In genomic region chr11:59218893-59219292, GRCh38 we compare ENCODE assay signal across 26 cellular contexts. TPM values are rescaled to one million over a fixed set of nuclear protein-coding genes. Genes with fewer than 3 reads are reported as not detected.
"Had no signal": no experiment of that assay in that cellular context is flagged by ENCODE, and none has a peak within 500 bp of the region (broad histone marks: within the 10 kb centered on the region; RNA-seq: fewer than 3 reads in every experiment).

No MANE protein-coding gene starts in this region.

- H3K4me1 ChIP-seq: breast epithelium, colonic mucosa had no signal

- H3K4me3 Mint-ChIP-seq: activated naive CD8-positive, alpha-beta T cell; activated T-cell treated with anti-CD3 and anti-CD28 coated beads, Interleukin-2, amount 50 U/mL, for 24 hours; activated T-helper 17 cell treated with anti-CD3 and anti-CD28 coated beads, Interleukin-2, amount 50 U/mL, for 72 hours; central memory CD8-positive, alpha-beta T cell; immature natural killer cell; neural crest cell had no signal

- DNase-seq: activated CD4-positive, alpha-beta T cell treated with anti-CD3 and anti-CD28 coated beads, Interleukin-2, amount 50 U/mL, for 1 hour; activated naive CD4-positive, alpha-beta T cell; activated T-cell treated with anti-CD3 and anti-CD28 coated beads, Interleukin-2, amount 50 U/mL, for 24 hours; amniotic stem cell; colonic mucosa; glutamatergic neuron; immature natural killer cell; small intestine; stimulated activated CD4-positive, alpha-beta T cell treated with anti-CD3 and anti-CD28 coated beads, Interleukin-15, amount 100 ng/mL, for 24 hours; stimulated activated CD4-positive, alpha-beta T cell treated with anti-CD3 and anti-CD28 coated beads, Interleukin-2, amount 100 ng/mL, for 48 hours; stimulated activated CD8-positive, alpha-beta memory T cell treated with anti-CD3 and anti-CD28 coated beads, Interleukin-4, amount 100 ng/mL, for 48 hours; stimulated activated naive CD4-positive, alpha-beta T cell treated with Interleukin-2 at 50 U/mL for 16 hours; tibial artery had no signal

- H3K4me1 Mint-ChIP-seq: central memory CD8-positive, alpha-beta T cell; neural crest cell had no signal

- H3K9me3 ChIP-seq: breast epithelium, colonic mucosa, esophagus muscularis mucosa, tibial artery had no signal

- H3K4me2 ChIP-seq: hepatocyte had no signal

- ATAC-seq: activated T-helper 17 cell treated with anti-CD3 and anti-CD28 coated beads, Interleukin-2, amount 50 U/mL, for 72 hours; left lobe of liver; sciatic nerve had no signal

- H3K4me3 ChIP-seq: breast epithelium, colonic mucosa, esophagus muscularis mucosa, hepatocyte, lung, tibial artery had no signal

- H3K27ac ChIP-seq: breast epithelium, colonic mucosa, esophagus muscularis mucosa, hepatocyte, tibial artery had no signal

- H3K27me3 Mint-ChIP-seq: activated naive CD8-positive, alpha-beta T cell; activated T-helper 17 cell treated with anti-CD3 and anti-CD28 coated beads, Interleukin-2, amount 50 U/mL, for 72 hours had no signal

- H3K27ac Mint-ChIP-seq: activated naive CD8-positive, alpha-beta T cell; activated T-cell treated with anti-CD3 and anti-CD28 coated beads, Interleukin-2, amount 50 U/mL, for 24 hours; activated T-helper 17 cell treated with anti-CD3 and anti-CD28 coated beads, Interleukin-2, amount 50 U/mL, for 72 hours; immature natural killer cell had no signal

- H3K36me3 ChIP-seq: breast epithelium, colonic mucosa, esophagus muscularis mucosa, tibial artery had no signal

- H3K36me3 Mint-ChIP-seq: activated naive CD8-positive, alpha-beta T cell had no signal

- H3K27me3 ChIP-seq: breast epithelium, colonic mucosa, esophagus muscularis mucosa, hepatocyte, tibial artery had no signal

- H3K9me3 Mint-ChIP-seq: activated T-cell treated with anti-CD3 and anti-CD28 coated beads, Interleukin-2, amount 50 U/mL, for 24 hours; activated T-helper 17 cell treated with anti-CD3 and anti-CD28 coated beads, Interleukin-2, amount 50 U/mL, for 72 hours; central memory CD8-positive, alpha-beta T cell; immature natural killer cell; neural crest cell had no signal

- H2AFZ ChIP-seq: hepatocyte had no signal

RNA-seq across cellular contexts. Expression of gene MPEG1, which starts 6.2 kb away (rescaled TPM):
- total RNA-seq: kidney epithelial cell, myocyte, neural crest cell, renal cortical epithelial cell had no signal
- polyA plus RNA-seq: hepatocyte had no signal
